ENCODE assay signal across 1 cellular context in the genomic region with DNA sequence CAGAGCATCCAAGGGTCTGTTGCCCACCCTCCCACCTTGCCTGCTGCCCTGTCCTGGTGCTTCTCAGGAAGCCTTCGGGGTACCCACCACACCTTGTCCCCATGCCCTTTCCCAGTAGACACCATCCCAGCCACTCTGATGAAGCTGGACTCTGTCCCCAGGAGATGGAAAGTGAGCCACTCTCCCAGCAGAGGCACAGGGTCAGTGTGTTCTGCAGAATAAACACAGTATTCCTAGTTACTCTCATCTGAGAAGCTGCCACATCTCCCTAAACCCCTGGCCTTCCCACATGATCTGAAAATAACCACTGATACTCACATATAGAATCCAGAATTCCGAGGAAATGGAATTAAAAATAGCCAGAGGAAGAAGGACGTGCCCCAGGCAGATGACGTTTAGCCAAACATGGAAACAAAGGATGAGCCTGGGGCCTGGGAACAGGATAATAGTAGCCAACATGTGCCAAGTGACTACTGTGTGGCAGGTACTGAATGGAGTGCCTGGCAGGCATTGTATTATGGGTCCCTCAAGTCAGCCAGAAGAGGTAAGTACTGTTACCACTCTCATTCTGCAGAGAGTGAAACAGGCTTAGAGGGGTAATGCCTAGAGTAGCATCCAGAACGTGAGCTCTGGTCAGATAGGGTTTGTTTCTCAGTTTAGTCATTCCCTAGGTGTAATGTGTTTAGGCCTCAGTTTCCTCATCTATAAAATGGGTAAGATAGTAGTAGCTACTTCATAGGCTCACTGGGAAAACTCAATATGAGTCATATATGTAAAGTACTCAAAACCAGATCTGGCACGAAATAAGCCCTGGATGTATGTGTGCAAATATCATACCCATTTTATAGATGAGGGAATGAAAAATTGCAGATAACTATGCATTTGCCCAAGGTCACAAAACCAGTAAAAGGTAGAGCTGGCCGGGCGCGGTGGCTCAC.
A peak's percentile ranks its signal among the peaks of the same experiment; 100 is the strongest.
TF ChIP-seq lines count a peak whose summit lies in the region.

No MANE protein-coding gene starts in this region.

TF ChIP-seq in A549, 52 proteins besides CTCF, POLR2A, EP300 and RAD21 (continued from another document):
- TF ChIP-seq FOSL2 (IDR thresholded peaks at IDR 0.05) (no peak), FOSL2 (CRISPR knock-in tag; IDR thresholded peaks at IDR 0.05) (0 out of 2 replicates have a peak, but pooled peaks have one; percentile 17)
TF ChIP-seq in A549: peak in this region for 2.
